In genomic region chr2:38602732-38603401, GRCh38 we compare ENCODE assay signal across 1 cellular context.
TF ChIP-seq lines count a peak whose summit lies in the region.

Gene HNRNPLL, minus strand, starts transcription at chr2:38602928. Its CDS starts 302 bp downstream, at chr2:38602626.

TF ChIP-seq in GM12878, 131 proteins besides CTCF, POLR2A, EP300 and RAD21 (continued from another document and continues in another):
- peak; percentile 98 for TF ChIP-seq IKZF1 (conservative IDR thresholded peaks at IDR 0.05)
- peak; percentile 17; the same call in 1 of the 2 replicates for TF ChIP-seq ZNF217 (IDR thresholded peaks at IDR 0.05)
- TF ChIP-seq PAX8 (IDR thresholded peaks at IDR 0.05): no peak
- no peak for TF ChIP-seq CHD1 (IDR thresholded peaks at IDR 0.05; ENCODE audit: low read depth, low read length)
- TF ChIP-seq NBN (IDR thresholded peaks at IDR 0.05): 0 out of 2 replicates have a peak, but pooled peaks have one; percentile 63
- no peak; the same call in 1 of the 2 replicates for TF ChIP-seq E2F4 (IDR thresholded peaks at IDR 0.05; ENCODE audit: low read depth, low read length)
- peak; percentile 91 to 93 for TF ChIP-seq IKZF2 (IDR thresholded peaks at IDR 0.05)
- TF ChIP-seq SP1 (IDR thresholded peaks at IDR 0.05; ENCODE audit: low read depth, low read length): peak; percentile 86
- no peak for TF ChIP-seq JUND (IDR thresholded peaks at IDR 0.05; ENCODE audit: low read depth, low read length)
- TF ChIP-seq POU2F2 (IDR thresholded peaks at IDR 0.05; ENCODE audit: borderline replicate concordance, low read depth, low read length): no peak
- TF ChIP-seq SREBF2 (IDR thresholded peaks at IDR 0.05; ENCODE audit: low read length): no peak
- 0 out of 2 replicates have a peak, but pooled peaks have one; percentile 48 for TF ChIP-seq MEF2A (IDR thresholded peaks at IDR 0.05; ENCODE audit: insufficient read depth, low read depth, low read length)
- TF ChIP-seq ZNF622 (IDR thresholded peaks at IDR 0.05): no peak
- peak; percentile 33 to 98 for TF ChIP-seq EGR1 (IDR thresholded peaks at IDR 0.05; ENCODE audit: borderline replicate concordance in 1 of 2, low read depth in 2 of 2, low read length in 2 of 2)
- peak; percentile 95 for TF ChIP-seq PBX3 (IDR thresholded peaks at IDR 0.05; ENCODE audit: insufficient replicate concordance, low read depth, low read length)
- TF ChIP-seq SUPT20H (IDR thresholded peaks at IDR 0.05; ENCODE audit: borderline replicate concordance, control insufficient read depth, low read depth, low read length): no peak
- TF ChIP-seq, protein P1, sequence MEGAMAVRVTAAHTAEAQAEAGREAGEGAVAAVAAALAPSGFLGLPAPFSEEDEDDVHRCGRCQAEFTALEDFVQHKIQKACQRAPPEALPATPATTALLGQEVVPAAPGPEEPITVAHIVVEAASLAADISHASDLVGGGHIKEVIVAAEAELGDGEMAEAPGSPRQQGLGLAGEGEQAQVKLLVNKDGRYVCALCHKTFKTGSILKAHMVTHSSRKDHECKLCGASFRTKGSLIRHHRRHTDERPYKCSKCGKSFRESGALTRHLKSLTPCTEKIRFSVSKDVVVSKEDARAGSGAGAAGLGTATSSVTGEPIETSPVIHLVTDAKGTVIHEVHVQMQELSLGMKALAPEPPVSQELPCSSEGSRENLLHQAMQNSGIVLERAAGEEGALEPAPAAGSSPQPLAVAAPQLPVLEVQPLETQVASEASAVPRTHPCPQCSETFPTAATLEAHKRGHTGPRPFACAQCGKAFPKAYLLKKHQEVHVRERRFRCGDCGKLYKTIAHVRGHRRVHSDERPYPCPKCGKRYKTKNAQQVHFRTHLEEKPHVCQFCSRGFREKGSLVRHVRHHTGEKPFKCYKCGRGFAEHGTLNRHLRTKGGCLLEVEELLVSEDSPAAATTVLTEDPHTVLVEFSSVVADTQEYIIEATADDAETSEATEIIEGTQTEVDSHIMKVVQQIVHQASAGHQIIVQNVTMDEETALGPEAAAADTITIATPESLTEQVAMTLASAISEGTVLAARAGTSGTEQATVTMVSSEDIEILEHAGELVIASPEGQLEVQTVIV (IDR thresholded peaks at IDR 0.05; ENCODE audit: borderline replicate concordance, partially characterized antibody): peak; percentile 13
- no peak for TF ChIP-seq SMARCA5 (IDR thresholded peaks at IDR 0.05)
- peak; percentile 61; the same call in 1 of the 2 replicates for TF ChIP-seq STAT1 (conservative IDR thresholded peaks at IDR 0.05)
- no peak for TF ChIP-seq TBL1XR1 (IDR thresholded peaks at IDR 0.05; ENCODE audit: low read depth, low read length)
- TF ChIP-seq, protein P2, sequence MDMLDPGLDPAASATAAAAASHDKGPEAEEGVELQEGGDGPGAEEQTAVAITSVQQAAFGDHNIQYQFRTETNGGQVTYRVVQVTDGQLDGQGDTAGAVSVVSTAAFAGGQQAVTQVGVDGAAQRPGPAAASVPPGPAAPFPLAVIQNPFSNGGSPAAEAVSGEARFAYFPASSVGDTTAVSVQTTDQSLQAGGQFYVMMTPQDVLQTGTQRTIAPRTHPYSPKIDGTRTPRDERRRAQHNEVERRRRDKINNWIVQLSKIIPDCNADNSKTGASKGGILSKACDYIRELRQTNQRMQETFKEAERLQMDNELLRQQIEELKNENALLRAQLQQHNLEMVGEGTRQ (IDR thresholded peaks at IDR 0.05; ENCODE audit: borderline replicate concordance, low read depth, low read length): no peak
- peak in 1 of 2 experiments; percentile 11; a peak in 1 of 4 replicates for TF ChIP-seq BHLHE40 (IDR thresholded peaks at IDR 0.05; ENCODE audit: borderline replicate concordance in 1 of 2, low read depth in 2 of 2, low read length in 1 of 2)
- 0 out of 2 replicates have a peak, but pooled peaks have one; percentile 38 for TF ChIP-seq RB1 (IDR thresholded peaks at IDR 0.05; ENCODE audit: borderline replicate concordance)
- peak; percentile 46; the same call in 1 of the 2 replicates for TF ChIP-seq ZNF207 (IDR thresholded peaks at IDR 0.05; ENCODE audit: borderline replicate concordance)
- 0 out of 2 replicates have a peak, but pooled peaks have one; percentile 32 for TF ChIP-seq TCF12 (IDR thresholded peaks at IDR 0.05; ENCODE audit: low read depth, low read length)
- no peak for TF ChIP-seq SMAD5 (IDR thresholded peaks at IDR 0.05; ENCODE audit: low read depth)
- no peak for TF ChIP-seq EZH2 (IDR thresholded peaks at IDR 0.05; ENCODE audit: borderline replicate concordance, control insufficient read depth, low read depth, low read length)
- TF ChIP-seq, protein P3, sequence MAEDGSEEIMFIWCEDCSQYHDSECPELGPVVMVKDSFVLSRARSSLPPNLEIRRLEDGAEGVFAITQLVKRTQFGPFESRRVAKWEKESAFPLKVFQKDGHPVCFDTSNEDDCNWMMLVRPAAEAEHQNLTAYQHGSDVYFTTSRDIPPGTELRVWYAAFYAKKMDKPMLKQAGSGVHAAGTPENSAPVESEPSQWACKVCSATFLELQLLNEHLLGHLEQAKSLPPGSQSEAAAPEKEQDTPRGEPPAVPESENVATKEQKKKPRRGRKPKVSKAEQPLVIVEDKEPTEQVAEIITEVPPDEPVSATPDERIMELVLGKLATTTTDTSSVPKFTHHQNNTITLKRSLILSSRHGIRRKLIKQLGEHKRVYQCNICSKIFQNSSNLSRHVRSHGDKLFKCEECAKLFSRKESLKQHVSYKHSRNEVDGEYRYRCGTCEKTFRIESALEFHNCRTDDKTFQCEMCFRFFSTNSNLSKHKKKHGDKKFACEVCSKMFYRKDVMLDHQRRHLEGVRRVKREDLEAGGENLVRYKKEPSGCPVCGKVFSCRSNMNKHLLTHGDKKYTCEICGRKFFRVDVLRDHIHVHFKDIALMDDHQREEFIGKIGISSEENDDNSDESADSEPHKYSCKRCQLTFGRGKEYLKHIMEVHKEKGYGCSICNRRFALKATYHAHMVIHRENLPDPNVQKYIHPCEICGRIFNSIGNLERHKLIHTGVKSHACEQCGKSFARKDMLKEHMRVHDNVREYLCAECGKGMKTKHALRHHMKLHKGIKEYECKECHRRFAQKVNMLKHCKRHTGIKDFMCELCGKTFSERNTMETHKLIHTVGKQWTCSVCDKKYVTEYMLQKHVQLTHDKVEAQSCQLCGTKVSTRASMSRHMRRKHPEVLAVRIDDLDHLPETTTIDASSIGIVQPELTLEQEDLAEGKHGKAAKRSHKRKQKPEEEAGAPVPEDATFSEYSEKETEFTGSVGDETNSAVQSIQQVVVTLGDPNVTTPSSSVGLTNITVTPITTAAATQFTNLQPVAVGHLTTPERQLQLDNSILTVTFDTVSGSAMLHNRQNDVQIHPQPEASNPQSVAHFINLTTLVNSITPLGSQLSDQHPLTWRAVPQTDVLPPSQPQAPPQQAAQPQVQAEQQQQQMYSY (CRISPR knock-in tag; IDR thresholded peaks at IDR 0.05): no peak
- peak; percentile 97 for TF ChIP-seq DPF2 (IDR thresholded peaks at IDR 0.05)
- no peak for TF ChIP-seq KAT2A (conservative IDR thresholded peaks at IDR 0.05; ENCODE audit: control insufficient read depth, low read depth, low read length)
- TF ChIP-seq MXI1 (IDR thresholded peaks at IDR 0.05; ENCODE audit: low read depth, low read length): 0 out of 2 replicates have a peak, but pooled peaks have one; percentile 10
- no peak for TF ChIP-seq BACH1 (IDR thresholded peaks at IDR 0.05; ENCODE audit: borderline replicate concordance)
- TF ChIP-seq RCOR1 (conservative IDR thresholded peaks at IDR 0.05; ENCODE audit: low read depth, low read length): peak; percentile 23; the same call in 1 of the 2 replicates
- TF ChIP-seq, protein P4, sequence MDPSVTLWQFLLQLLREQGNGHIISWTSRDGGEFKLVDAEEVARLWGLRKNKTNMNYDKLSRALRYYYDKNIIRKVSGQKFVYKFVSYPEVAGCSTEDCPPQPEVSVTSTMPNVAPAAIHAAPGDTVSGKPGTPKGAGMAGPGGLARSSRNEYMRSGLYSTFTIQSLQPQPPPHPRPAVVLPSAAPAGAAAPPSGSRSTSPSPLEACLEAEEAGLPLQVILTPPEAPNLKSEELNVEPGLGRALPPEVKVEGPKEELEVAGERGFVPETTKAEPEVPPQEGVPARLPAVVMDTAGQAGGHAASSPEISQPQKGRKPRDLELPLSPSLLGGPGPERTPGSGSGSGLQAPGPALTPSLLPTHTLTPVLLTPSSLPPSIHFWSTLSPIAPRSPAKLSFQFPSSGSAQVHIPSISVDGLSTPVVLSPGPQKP (IDR thresholded peaks at IDR 0.05; ENCODE audit: low read depth, low read length): no peak
- TF ChIP-seq RFX5 (IDR thresholded peaks at IDR 0.05; ENCODE audit: low read depth, low read length): 0 out of 2 replicates have a peak, but pooled peaks have one; percentile 5
- peak; percentile 98 for TF ChIP-seq PKNOX1 (IDR thresholded peaks at IDR 0.05)
- TF ChIP-seq BRCA1 (IDR thresholded peaks at IDR 0.05; ENCODE audit: low read depth, low read length): no peak
- no peak for TF ChIP-seq BMI1 (IDR thresholded peaks at IDR 0.05; ENCODE audit: borderline replicate concordance)
- TF ChIP-seq, protein P5, sequence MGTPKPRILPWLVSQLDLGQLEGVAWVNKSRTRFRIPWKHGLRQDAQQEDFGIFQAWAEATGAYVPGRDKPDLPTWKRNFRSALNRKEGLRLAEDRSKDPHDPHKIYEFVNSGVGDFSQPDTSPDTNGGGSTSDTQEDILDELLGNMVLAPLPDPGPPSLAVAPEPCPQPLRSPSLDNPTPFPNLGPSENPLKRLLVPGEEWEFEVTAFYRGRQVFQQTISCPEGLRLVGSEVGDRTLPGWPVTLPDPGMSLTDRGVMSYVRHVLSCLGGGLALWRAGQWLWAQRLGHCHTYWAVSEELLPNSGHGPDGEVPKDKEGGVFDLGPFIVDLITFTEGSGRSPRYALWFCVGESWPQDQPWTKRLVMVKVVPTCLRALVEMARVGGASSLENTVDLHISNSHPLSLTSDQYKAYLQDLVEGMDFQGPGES (IDR thresholded peaks at IDR 0.05): peak; percentile 59; the same call in 1 of the 2 replicates
- TF ChIP-seq, protein P6, sequence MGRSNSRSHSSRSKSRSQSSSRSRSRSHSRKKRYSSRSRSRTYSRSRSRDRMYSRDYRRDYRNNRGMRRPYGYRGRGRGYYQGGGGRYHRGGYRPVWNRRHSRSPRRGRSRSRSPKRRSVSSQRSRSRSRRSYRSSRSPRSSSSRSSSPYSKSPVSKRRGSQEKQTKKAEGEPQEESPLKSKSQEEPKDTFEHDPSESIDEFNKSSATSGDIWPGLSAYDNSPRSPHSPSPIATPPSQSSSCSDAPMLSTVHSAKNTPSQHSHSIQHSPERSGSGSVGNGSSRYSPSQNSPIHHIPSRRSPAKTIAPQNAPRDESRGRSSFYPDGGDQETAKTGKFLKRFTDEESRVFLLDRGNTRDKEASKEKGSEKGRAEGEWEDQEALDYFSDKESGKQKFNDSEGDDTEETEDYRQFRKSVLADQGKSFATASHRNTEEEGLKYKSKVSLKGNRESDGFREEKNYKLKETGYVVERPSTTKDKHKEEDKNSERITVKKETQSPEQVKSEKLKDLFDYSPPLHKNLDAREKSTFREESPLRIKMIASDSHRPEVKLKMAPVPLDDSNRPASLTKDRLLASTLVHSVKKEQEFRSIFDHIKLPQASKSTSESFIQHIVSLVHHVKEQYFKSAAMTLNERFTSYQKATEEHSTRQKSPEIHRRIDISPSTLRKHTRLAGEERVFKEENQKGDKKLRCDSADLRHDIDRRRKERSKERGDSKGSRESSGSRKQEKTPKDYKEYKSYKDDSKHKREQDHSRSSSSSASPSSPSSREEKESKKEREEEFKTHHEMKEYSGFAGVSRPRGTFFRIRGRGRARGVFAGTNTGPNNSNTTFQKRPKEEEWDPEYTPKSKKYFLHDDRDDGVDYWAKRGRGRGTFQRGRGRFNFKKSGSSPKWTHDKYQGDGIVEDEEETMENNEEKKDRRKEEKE (IDR thresholded peaks at IDR 0.05): no peak
- TF ChIP-seq CBX3 (IDR thresholded peaks at IDR 0.05; ENCODE audit: borderline replicate concordance, low read depth): no peak
- peak; percentile 62 for TF ChIP-seq NR2F1 (conservative IDR thresholded peaks at IDR 0.05)
- TF ChIP-seq, protein P7, sequence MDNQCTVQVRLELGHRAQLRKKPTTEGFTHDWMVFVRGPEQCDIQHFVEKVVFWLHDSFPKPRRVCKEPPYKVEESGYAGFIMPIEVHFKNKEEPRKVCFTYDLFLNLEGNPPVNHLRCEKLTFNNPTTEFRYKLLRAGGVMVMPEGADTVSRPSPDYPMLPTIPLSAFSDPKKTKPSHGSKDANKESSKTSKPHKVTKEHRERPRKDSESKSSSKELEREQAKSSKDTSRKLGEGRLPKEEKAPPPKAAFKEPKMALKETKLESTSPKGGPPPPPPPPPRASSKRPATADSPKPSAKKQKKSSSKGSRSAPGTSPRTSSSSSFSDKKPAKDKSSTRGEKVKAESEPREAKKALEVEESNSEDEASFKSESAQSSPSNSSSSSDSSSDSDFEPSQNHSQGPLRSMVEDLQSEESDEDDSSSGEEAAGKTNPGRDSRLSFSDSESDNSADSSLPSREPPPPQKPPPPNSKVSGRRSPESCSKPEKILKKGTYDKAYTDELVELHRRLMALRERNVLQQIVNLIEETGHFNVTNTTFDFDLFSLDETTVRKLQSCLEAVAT (IDR thresholded peaks at IDR 0.05): peak; percentile 68; the same call in 1 of the 2 replicates
- TF ChIP-seq PML (IDR thresholded peaks at IDR 0.05; ENCODE audit: low read length): no peak; the same call in 1 of the 2 replicates
- peak; percentile 68; the same call in 1 of the 2 replicates for TF ChIP-seq EED (IDR thresholded peaks at IDR 0.05; ENCODE audit: low read depth)
- peak; percentile 39; the same call in 1 of the 2 replicates for TF ChIP-seq CHD2 (IDR thresholded peaks at IDR 0.05; ENCODE audit: borderline replicate concordance, low read depth, low read length)
